ENCODE assay signal across 8 cellular contexts in genomic region chr6:30066577-30067459, GRCh38. TPM values are rescaled to one million over a fixed set of nuclear protein-coding genes. Genes with fewer than 3 reads are reported as not detected.
A peak's percentile ranks its signal among the peaks of the same experiment; 100 is the strongest.
DNase-seq lines count a peak whose midpoint lies in the region; ATAC-seq, FAIRE-seq and TF ChIP-seq lines count a peak whose summit lies in the region.

TSS of gene PPP1R11 (plus strand) at chr6:30067198. CDS start at chr6:30067411, 213 bp downstream.

- peaks cover 9% of the 10 kb centered on the region for H3K36me3 ChIP-seq in astrocyte (ENCODE audit: insufficient read depth, low read length)
- H3K36me3 ChIP-seq in uterus, result no peaks in the 10 kb centered on the region

- H3K9me3 ChIP-seq in astrocyte (ENCODE audit: insufficient read depth, low read depth, low read length), result no peaks in the 10 kb centered on the region
- no peaks in the 10 kb centered on the region for H3K9me3 ChIP-seq in right cardiac atrium (ENCODE audit: control insufficient read depth, low read length)
- no peaks in the 10 kb centered on the region for H3K9me3 ChIP-seq in uterus

- H4K20me1 ChIP-seq in astrocyte (ENCODE audit: insufficient read depth, low read length), result peaks cover 6% of the 10 kb centered on the region

- TF ChIP-seq POLR2A in GM18505 (IDR thresholded peaks at IDR 0.05; ENCODE audit: borderline replicate concordance, extremely low read depth, insufficient read depth, insufficient read length) (peak; percentile 91), uterus (IDR thresholded peaks at IDR 0.05) (peak; percentile 71 to 72)

- peak within 1 kb of the TSS; percentile 97 for H3K4me2 ChIP-seq in astrocyte (ENCODE audit: low read length)

- TF ChIP-seq CTCF in astrocyte (IDR thresholded peaks at IDR 0.05; ENCODE audit: insufficient read depth, low read depth, low read length) (no peak), uterus (IDR thresholded peaks at IDR 0.05) (peak in 1 of 4 experiments; percentile 11)

- H3K27me3 Mint-ChIP-seq in astrocyte (ENCODE audit: low read depth, unreplicated experiment), result peaks cover 21% of the 10 kb centered on the region

- H3K4me1 Mint-ChIP-seq in astrocyte (ENCODE audit: low read depth, unreplicated experiment), result peaks cover 17% of the 10 kb centered on the region

- peak within 1 kb of the TSS; percentile 87 for H3K4me3 ChIP-seq in astrocyte (ENCODE audit: insufficient read depth, low read depth, low read length)
- H3K4me3 ChIP-seq in right cardiac atrium (ENCODE audit: low read length), result peak within 1 kb of the TSS; percentile 85
- H3K4me3 ChIP-seq in uterus, result peak within 1 kb of the TSS; percentile 63 to 79

- H2AFZ ChIP-seq in astrocyte (ENCODE audit: low read depth, low read length), result peak within 1 kb of the TSS; percentile 93

- H3K79me2 ChIP-seq in astrocyte (ENCODE audit: insufficient read depth, low read length), result peaks cover 26% of the 10 kb centered on the region

- H3K4me1 ChIP-seq in astrocyte (ENCODE audit: insufficient read depth, low read length) (peaks cover 17% of the 10 kb centered on the region), right cardiac atrium (ENCODE audit: control insufficient read depth, insufficient read depth, low read length) (peaks cover 7% of the 10 kb centered on the region), uterus (peaks cover 7 to 8% of the 10 kb centered on the region in 2 donors)

- H3K27ac Mint-ChIP-seq in astrocyte (ENCODE audit: unreplicated experiment), result peak within 1 kb of the TSS; percentile 96

- H3K4me3 Mint-ChIP-seq in astrocyte (ENCODE audit: unreplicated experiment), result peak within 1 kb of the TSS; percentile 96

- ATAC-seq in GM18505 (IDR thresholded peaks at IDR 0.05; ENCODE audit: unreplicated experiment), result peak; percentile 96
- ATAC-seq in HG02973 (IDR thresholded peaks at IDR 0.05; ENCODE audit: unreplicated experiment), result peak; percentile 88
- peak; percentile 99 for ATAC-seq in right cardiac atrium

- FAIRE-seq in astrocyte (lab: Jason Lieb, UNC), result peak; percentile 95

- H3K9me3 Mint-ChIP-seq in astrocyte (ENCODE audit: unreplicated experiment), result peaks cover 5% of the 10 kb centered on the region

- H3K27ac ChIP-seq in astrocyte (ENCODE audit: low read depth, low read length) (peak within 1 kb of the TSS; percentile 86), right cardiac atrium (ENCODE audit: low read length) (peak within 1 kb of the TSS; percentile 79), uterus (peak within 1 kb of the TSS; percentile 87 to 89)

- H3K36me3 Mint-ChIP-seq in astrocyte (ENCODE audit: low read depth, unreplicated experiment), result peaks cover 10% of the 10 kb centered on the region

- H3K9ac ChIP-seq in astrocyte (ENCODE audit: low read length), result peak within 1 kb of the TSS; percentile 93

- DNase-seq in NCI-H2029 (lab: John Stamatoyannopoulos, UW) (peak; percentile 97), T-helper 22 cell (ENCODE audit: low read depth) (peak; percentile 99), astrocyte (ENCODE audit: low read depth) (peak; percentile 98), right cardiac atrium (peak; percentile 98 to 99 (median 99)), pulmonary artery endothelial cell (ENCODE audit: low read depth, low spot score) (peak; percentile 98), uterus (peak; percentile 99)

- intact Hi-C loops in right cardiac atrium (cut with DNase I) (loop anchor here in 1 of 4 donors (5.0 kb wide), 1 partner anchor 35 kb away; no protein-coding TSS in a partner anchor), uterus (cut with DNase I; ENCODE audit: low total_unique reads) (no loop called here)

- peaks cover 6% of the 10 kb centered on the region for H3K27me3 ChIP-seq in astrocyte (ENCODE audit: insufficient read depth, low read length)
- no peaks in the 10 kb centered on the region for H3K27me3 ChIP-seq in right cardiac atrium (ENCODE audit: control insufficient read depth, insufficient read depth)
- peaks cover 0 to 3% of the 10 kb centered on the region in 2 donors for H3K27me3 ChIP-seq in uterus

- under 1% methylated on average over 46 of the region's 46 CpGs for WGBS in right cardiac atrium

RNA-seq across cellular contexts. Expression of gene PPP1R11, which starts in this region (rescaled TPM):
- total RNA-seq in astrocyte, result 37.8 and 40.8 TPM in 2 replicates
- total RNA-seq in right cardiac atrium, result 10 to 100 TPM; 50.3 to 53.7 (median 50.8) TPM
- 59.3 TPM for polyA plus RNA-seq in right cardiac atrium
- total RNA-seq in pulmonary artery endothelial cell, result 11.5 and 14.0 TPM in 2 replicates
- 10 to 100 TPM in 3 of 4 donors, 1 to 10 TPM in 1; 7.9 to 47.9 (median 23.3) TPM for total RNA-seq in uterus

Comparison
In these comparisons a context has a peak if more than half of its experiments do, and no peak if none do; other contexts are left out.
1. Peak in every context shown above with its lines: DNase-seq, ATAC-seq, H3K4me3 ChIP-seq and H3K27ac ChIP-seq.